In the genomic region with DNA sequence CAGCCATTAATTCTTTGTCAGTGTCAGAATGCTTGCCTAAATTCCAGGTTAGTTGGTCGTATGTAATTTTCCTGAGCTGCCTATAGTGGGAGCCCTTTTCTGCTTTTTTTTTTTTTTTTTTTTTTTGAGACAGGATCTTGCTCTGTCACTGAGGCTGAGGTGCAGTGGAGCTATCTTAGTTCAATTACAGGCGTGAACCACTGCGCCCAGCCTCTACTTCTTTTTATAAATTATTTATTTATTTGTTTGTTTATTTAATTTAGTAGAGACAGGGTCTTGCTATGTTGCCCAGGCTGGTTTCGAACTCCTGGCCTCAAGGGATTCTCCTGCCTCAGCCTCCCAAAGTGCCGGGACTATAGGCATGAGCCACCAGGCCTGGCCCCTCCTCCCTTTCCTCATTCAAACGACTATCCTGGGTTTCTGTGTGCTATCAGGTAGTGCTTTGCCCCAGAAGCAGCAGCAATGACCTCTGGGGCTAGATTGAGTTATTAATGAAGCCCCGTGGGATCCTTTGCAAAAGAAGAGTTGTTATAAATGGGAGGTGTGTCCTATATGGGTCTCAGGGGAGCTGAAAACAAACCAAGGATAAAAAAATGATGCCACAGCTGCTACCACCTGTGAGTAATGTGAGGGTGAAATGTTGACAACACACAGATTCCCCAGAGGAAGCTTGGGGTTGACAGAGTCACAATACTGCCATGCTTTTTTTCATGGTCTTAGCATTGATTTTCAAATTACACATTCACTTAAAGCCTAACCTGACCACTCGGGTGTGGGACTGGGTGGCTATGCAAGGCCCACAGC, we compare ENCODE assay signal across 1 cellular context.
TF ChIP-seq lines count a peak whose summit lies in the region.

No MANE protein-coding gene starts in this region.

TF ChIP-seq in GM12878, 131 proteins besides CTCF, POLR2A, EP300 and RAD21 (continued from another document):
- TF ChIP-seq MEF2B (IDR thresholded peaks at IDR 0.05; ENCODE audit: partially characterized antibody, poor library complexity, severe bottlenecking) (peak; percentile 90), IKZF2 (IDR thresholded peaks at IDR 0.05) (0 out of 4 replicates have a peak, but pooled peaks of 1 of the 2 experiments have one; percentile 38), NR2F1 (conservative IDR thresholded peaks at IDR 0.05) (peak; percentile 71), BHLHE40 (IDR thresholded peaks at IDR 0.05; ENCODE audit: borderline replicate concordance in 1 of 2, low read depth in 2 of 2, low read length in 1 of 2) (0 out of 4 replicates have a peak, but pooled peaks of 1 of the 2 experiments have one; percentile 11), RFX5 (IDR thresholded peaks at IDR 0.05; ENCODE audit: low read depth, low read length) (no peak), CEBPB (IDR thresholded peaks at IDR 0.05; ENCODE audit: borderline replicate concordance in 1 of 2, low read depth in 2 of 2, low read length in 2 of 2) (no peak), CBFB (IDR thresholded peaks at IDR 0.05; ENCODE audit: low read depth) (no peak), FOXM1 (IDR thresholded peaks at IDR 0.05; ENCODE audit: low read depth, low read length) (no peak), MTA2 (IDR thresholded peaks at IDR 0.05; ENCODE audit: low read depth) (peak; percentile 73; the same call in 1 of the 2 replicates), ZNF274 (IDR thresholded peaks at IDR 0.05; ENCODE audit: insufficient read depth, insufficient read length) (no peak)
- TF ChIP-seq, protein P1, sequence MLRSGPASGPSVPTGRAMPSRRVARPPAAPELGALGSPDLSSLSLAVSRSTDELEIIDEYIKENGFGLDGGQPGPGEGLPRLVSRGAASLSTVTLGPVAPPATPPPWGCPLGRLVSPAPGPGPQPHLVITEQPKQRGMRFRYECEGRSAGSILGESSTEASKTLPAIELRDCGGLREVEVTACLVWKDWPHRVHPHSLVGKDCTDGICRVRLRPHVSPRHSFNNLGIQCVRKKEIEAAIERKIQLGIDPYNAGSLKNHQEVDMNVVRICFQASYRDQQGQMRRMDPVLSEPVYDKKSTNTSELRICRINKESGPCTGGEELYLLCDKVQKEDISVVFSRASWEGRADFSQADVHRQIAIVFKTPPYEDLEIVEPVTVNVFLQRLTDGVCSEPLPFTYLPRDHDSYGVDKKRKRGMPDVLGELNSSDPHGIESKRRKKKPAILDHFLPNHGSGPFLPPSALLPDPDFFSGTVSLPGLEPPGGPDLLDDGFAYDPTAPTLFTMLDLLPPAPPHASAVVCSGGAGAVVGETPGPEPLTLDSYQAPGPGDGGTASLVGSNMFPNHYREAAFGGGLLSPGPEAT (IDR thresholded peaks at IDR 0.05; ENCODE audit: low read depth), result no peak
- TF ChIP-seq, protein P2, sequence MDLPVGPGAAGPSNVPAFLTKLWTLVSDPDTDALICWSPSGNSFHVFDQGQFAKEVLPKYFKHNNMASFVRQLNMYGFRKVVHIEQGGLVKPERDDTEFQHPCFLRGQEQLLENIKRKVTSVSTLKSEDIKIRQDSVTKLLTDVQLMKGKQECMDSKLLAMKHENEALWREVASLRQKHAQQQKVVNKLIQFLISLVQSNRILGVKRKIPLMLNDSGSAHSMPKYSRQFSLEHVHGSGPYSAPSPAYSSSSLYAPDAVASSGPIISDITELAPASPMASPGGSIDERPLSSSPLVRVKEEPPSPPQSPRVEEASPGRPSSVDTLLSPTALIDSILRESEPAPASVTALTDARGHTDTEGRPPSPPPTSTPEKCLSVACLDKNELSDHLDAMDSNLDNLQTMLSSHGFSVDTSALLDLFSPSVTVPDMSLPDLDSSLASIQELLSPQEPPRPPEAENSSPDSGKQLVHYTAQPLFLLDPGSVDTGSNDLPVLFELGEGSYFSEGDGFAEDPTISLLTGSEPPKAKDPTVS (IDR thresholded peaks at IDR 0.05; ENCODE audit: low read depth, low read length), result no peak
